Comparison of ENCODE assay signal across 20 cellular contexts in the genomic region with DNA sequence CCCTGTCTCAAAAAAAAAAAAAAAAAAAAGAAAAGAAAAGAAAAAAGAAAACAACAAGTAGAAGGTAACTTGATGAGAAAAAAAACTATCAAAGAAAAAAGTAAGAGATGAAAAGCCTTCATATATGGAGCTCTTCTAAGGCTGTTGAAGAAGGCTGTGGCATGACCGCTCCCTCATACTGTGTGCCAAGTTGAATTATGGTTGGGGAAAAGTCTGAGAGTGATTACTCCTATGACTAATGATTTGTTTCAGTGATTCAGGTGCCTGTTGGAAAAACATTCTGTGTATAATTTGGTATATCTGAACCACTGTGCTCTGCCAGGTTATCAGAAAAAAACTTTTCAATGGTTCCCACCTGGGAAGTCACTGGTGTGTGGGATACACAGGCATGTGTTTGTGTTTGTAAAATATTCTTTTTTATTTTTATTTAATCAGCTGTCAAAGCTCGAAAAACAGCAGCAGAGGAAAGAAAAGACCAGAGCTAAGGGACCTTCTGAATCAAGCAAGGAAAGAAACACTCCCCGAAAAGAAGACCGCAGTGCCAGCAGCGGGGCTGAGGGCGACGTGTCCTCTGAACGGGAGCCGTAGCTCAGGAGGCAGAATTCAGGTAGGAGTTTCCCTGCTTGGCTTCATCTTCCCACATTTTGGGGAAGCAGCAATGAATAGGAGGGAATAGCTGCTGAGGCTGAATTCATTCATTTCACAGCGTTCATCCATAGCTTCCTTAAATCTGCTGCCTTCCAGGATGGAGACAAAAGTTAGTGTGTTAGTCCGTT.
"Had no signal": no experiment of that assay in that cellular context is flagged by ENCODE, and none has a peak within 500 bp of the region (broad histone marks: within the 10 kb centered on the region; RNA-seq: fewer than 3 reads in every experiment).

No MANE protein-coding gene starts in this region.

- ATAC-seq: activated CD8-positive, alpha-beta memory T cell treated with anti-CD3 and anti-CD28 coated beads, Interleukin-2, amount 10 ng/mL, durations not matched to agents 7 days and 5 days; left lobe of liver; natural killer cell treated with Interleukin-12 subunit alpha and Interleukin-12 subunit beta and Interleukin-15 and Interleukin-18, amount 100 ng/mL, for 72 hours; sciatic nerve; stimulated activated naive B cell treated with anti-CD40 and anti-IgM and Interleukin-4, amounts not matched to agents 10 μg/mL and 1 μg/mL and 100 μg/mL, for 72 hours; upper lobe of right lung had no signal

- DNase-seq: activated B cell treated with CpG ODN at 0.5 μM for 24 hours; activated CD4-positive, alpha-beta memory T cell treated with anti-CD3 and anti-CD28 coated beads for 36 hours; activated CD4-positive, alpha-beta T cell treated with anti-CD3 and anti-CD28 coated beads for 4 hours; activated CD8-positive, alpha-beta memory T cell treated with anti-CD3 and anti-CD28 coated beads, Interleukin-2, amount 10 ng/mL, durations not matched to agents 7 days and 5 days; activated naive CD4-positive, alpha-beta T cell treated with Interleukin-2 at 50 U/mL for 16 hours; activated naive CD8-positive, alpha-beta T cell treated with anti-CD3 and anti-CD28 coated beads, Interleukin-2, amount 10 ng/mL, durations not matched to agents 7 days and 5 days; activated T-cell treated with anti-CD3 and anti-CD28 coated beads, Interleukin-2, amount 50 U/mL, for 1 hour; anterior cingulate cortex; brain microvascular endothelial cell; foreskin melanocyte; glutamatergic neuron; hippocampal formation; stimulated activated naive B cell treated with anti-CD40 and anti-IgM and Interleukin-4, amounts not matched to agents 10 μg/mL and 1 μg/mL and 100 μg/mL, for 72 hours; upper lobe of right lung had no signal

- H3K27ac ChIP-seq: brain microvascular endothelial cell, coronary artery, parathyroid adenoma, thoracic aorta, upper lobe of right lung had no signal
